In the genomic region with DNA sequence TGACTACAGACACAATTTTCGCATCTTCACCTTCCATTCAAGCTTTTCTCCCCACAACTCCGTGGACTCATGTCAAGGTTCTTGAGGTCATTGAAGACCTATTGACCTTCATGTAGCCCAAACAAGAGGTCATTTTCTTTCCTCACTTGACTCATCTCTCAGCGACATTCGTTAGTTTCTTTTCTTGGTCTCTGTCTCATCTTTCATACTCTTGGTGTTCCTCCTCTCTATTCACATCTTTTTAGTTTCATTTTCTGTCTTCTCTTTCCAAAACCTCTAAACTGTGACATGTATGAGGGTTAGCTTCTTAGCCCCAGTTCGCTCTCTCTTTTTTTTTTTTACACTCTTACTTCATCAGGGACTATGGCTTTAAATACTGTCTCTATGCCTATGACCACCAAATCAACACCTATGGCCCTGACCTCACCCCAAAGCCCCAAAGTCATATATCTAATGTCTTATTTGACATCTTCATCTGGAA, we compare ENCODE assay signal across 10 cellular contexts.
DNase-seq lines count a peak whose midpoint lies in the region; ATAC-seq and TF ChIP-seq lines count a peak whose summit lies in the region.
"Had no signal": no experiment of that assay in that cellular context is flagged by ENCODE, and none has a peak within 500 bp of the region (broad histone marks: within the 10 kb centered on the region; RNA-seq: fewer than 3 reads in every experiment).

No MANE protein-coding gene starts in this region.

- peak; percentile 33 for DNase-seq in activated CD4-positive, alpha-beta memory T cell treated with anti-CD3 and anti-CD28 coated beads, Interleukin-2, amount 10 ng/mL, durations not matched to agents 7 days and 5 days
- no peak for DNase-seq in glomerular visceral epithelial cell (ENCODE audit: extremely low spot score)
- DNase-seq in dermis blood vessel endothelial cell: no peak
- DNase-seq in activated effector memory CD4-positive, alpha-beta T cell treated with anti-CD3 and anti-CD28 coated beads, Interleukin-2, amount 50 U/mL, for 16 hours: no peak
- no peak for DNase-seq in gastrocnemius medialis
- DNase-seq: DMS53, trophoblast cell had no signal

- 0 out of 2 replicates have a peak, but pooled peaks cover 5% of the 10 kb centered on the region for H3K36me3 ChIP-seq in DOHH2 (ENCODE audit: control insufficient read depth, low read length)
- H3K36me3 ChIP-seq in gastrocnemius medialis: no peaks in the 10 kb centered on the region

- peak overlapping the region; percentile 55 for H3K4me2 ChIP-seq in DOHH2 (ENCODE audit: low read length)

- H3K27me3 ChIP-seq in DOHH2 (ENCODE audit: control insufficient read depth, low read length) (no peaks in the 10 kb centered on the region), gastrocnemius medialis (no peaks in the 10 kb centered on the region)

- no peak for TF ChIP-seq POLR2A in gastrocnemius medialis (IDR thresholded peaks at IDR 0.05)

- peaks cover 18% of the 10 kb centered on the region for H3K9me3 Mint-ChIP-seq in activated CD4-positive, alpha-beta memory T cell treated with anti-CD3 and anti-CD28 coated beads, Interleukin-2, amount 10 ng/mL, durations not matched to agents 7 days and 5 days

- H3K4me3 ChIP-seq in DOHH2 (ENCODE audit: low read length) (peak overlapping the region; percentile 40), gastrocnemius medialis (no peak overlapping the region)

- no peaks in the 10 kb centered on the region for H3K27me3 Mint-ChIP-seq in activated CD4-positive, alpha-beta memory T cell treated with anti-CD3 and anti-CD28 coated beads, Interleukin-2, amount 10 ng/mL, durations not matched to agents 7 days and 5 days

- H3K9me3 ChIP-seq in DOHH2 (ENCODE audit: control insufficient read depth, insufficient read depth, low read length) (peaks cover 14% of the 10 kb centered on the region), gastrocnemius medialis (peaks cover 0 to 9% (median 3%) of the 10 kb centered on the region in 3 donors)

- ATAC-seq in GM19395 (IDR thresholded peaks at IDR 0.05; ENCODE audit: unreplicated experiment) (peak; percentile 98), HG03064 (IDR thresholded peaks at IDR 0.05; ENCODE audit: low read depth, unreplicated experiment) (peak; percentile 98), gastrocnemius medialis (no peak)

- peaks cover 25% of the 10 kb centered on the region for H3K4me1 Mint-ChIP-seq in activated CD4-positive, alpha-beta memory T cell treated with anti-CD3 and anti-CD28 coated beads, Interleukin-2, amount 10 ng/mL, durations not matched to agents 7 days and 5 days

- H3K79me2 ChIP-seq in DOHH2 (ENCODE audit: control insufficient read depth, low read length): no peaks in the 10 kb centered on the region

- H3K27ac ChIP-seq in DOHH2 (ENCODE audit: low read depth, low read length) (no peak overlapping the region), gastrocnemius medialis (no peak overlapping the region)

- no peaks in the 10 kb centered on the region for H3F3A ChIP-seq in DOHH2 (ENCODE audit: control insufficient read depth, insufficient read depth)

- peak overlapping the region; percentile 91 for H3K27ac Mint-ChIP-seq in activated CD4-positive, alpha-beta memory T cell treated with anti-CD3 and anti-CD28 coated beads, Interleukin-2, amount 10 ng/mL, durations not matched to agents 7 days and 5 days

- peak overlapping the region; percentile 72 for H3K4me3 Mint-ChIP-seq in activated CD4-positive, alpha-beta memory T cell treated with anti-CD3 and anti-CD28 coated beads, Interleukin-2, amount 10 ng/mL, durations not matched to agents 7 days and 5 days

- intact Hi-C loops in gastrocnemius medialis (cut with DNase I; ENCODE audit: low total_unique reads): no loop called here

- TF ChIP-seq CTCF in DOHH2 (IDR thresholded peaks at IDR 0.05; ENCODE audit: low read depth, low read length, poor library complexity, severe bottlenecking): no peak
- no peak for TF ChIP-seq CTCF in gastrocnemius medialis (IDR thresholded peaks at IDR 0.05 in 4 of 5, conservative IDR thresholded peaks at IDR 0.05 in 1 of 5)

- POLR2A ChIA-PET in activated CD4-positive, alpha-beta memory T cell treated with anti-CD3 and anti-CD28 coated beads, Interleukin-2, amount 10 ng/mL, durations not matched to agents 7 days and 5 days (lab: Charles Lee): interaction anchor here (0.8 to 4.6 kb wide), 19 partner anchors 9 to 473 kb away, joined by 3 to 105 read pairs (median 10); a partner anchor contains a TSS

- H3K9me2 ChIP-seq in DOHH2 (replicated peaks; ENCODE audit: control insufficient read depth, low read length): no peaks in the 10 kb centered on the region

- CTCF ChIA-PET in activated CD4-positive, alpha-beta memory T cell treated with anti-CD3 and anti-CD28 coated beads, Interleukin-2, amount 10 ng/mL, durations not matched to agents 7 days and 5 days (lab: Charles Lee): interaction anchor here (0.8 to 4.6 kb wide), 17 partner anchors 12 to 1346 kb away, joined by 3 to 54 read pairs (median 6); a partner anchor contains a TSS

- H3K4me1 ChIP-seq in DOHH2 (ENCODE audit: control insufficient read depth, low read length) (peaks cover 30% of the 10 kb centered on the region), gastrocnemius medialis (no peaks in the 10 kb centered on the region)

- H3K36me3 Mint-ChIP-seq in activated CD4-positive, alpha-beta memory T cell treated with anti-CD3 and anti-CD28 coated beads, Interleukin-2, amount 10 ng/mL, durations not matched to agents 7 days and 5 days (ENCODE audit: low read depth): peaks cover 33% of the 10 kb centered on the region

- in situ Hi-C loops in gastrocnemius medialis (cut with MboI; ENCODE audit: low sequenced_read_pairs in 4 of 4): no loop called here

- H4K20me1 ChIP-seq in DOHH2 (ENCODE audit: control insufficient read depth, insufficient read depth, low read depth, low read length): no peaks in the 10 kb centered on the region

Comparison
In these comparisons a context has a peak if more than half of its experiments do, and no peak if none do; other contexts are left out.
1. ATAC-seq: peak in GM19395 (single experiment) and HG03064 (single experiment); none in gastrocnemius medialis (0 of 2).